9 cellular contexts compared by ENCODE assay signal in genomic region chr16:85947511-85948509, GRCh38. TPM values are rescaled to one million over a fixed set of nuclear protein-coding genes. Genes with fewer than 3 reads are reported as not detected.
A peak's percentile ranks its signal among the peaks of the same experiment; 100 is the strongest.
DNase-seq lines count a peak whose midpoint lies in the region; ATAC-seq and TF ChIP-seq lines count a peak whose summit lies in the region.
"Had no signal": no experiment of that assay in that cellular context is flagged by ENCODE, and none has a peak within 500 bp of the region (broad histone marks: within the 10 kb centered on the region; RNA-seq: fewer than 3 reads in every experiment).

No MANE protein-coding gene starts in this region.

- peaks cover 73% of the 10 kb centered on the region for H3K4me1 Mint-ChIP-seq in activated naive CD8-positive, alpha-beta T cell treated with anti-CD3 and anti-CD28 coated beads for 36 hours

- no peaks in the 10 kb centered on the region for H3K27me3 Mint-ChIP-seq in activated naive CD8-positive, alpha-beta T cell treated with anti-CD3 and anti-CD28 coated beads for 36 hours

- peak; percentile 69 for DNase-seq in activated naive CD8-positive, alpha-beta T cell treated with anti-CD3 and anti-CD28 coated beads for 36 hours
- peak; percentile 43 for DNase-seq in stomach
- DNase-seq in GM23248: no peak
- DNase-seq in NCI-H510A (lab: John Stamatoyannopoulos, UW): no peak
- DNase-seq in NCI-H82 treated with DMSO at 0.1 percent for 48 hours (lab: John Stamatoyannopoulos, UW; ENCODE audit: unreplicated experiment): no peak
- DNase-seq: DND-41 had no signal

- H3K4me3 Mint-ChIP-seq in activated naive CD8-positive, alpha-beta T cell treated with anti-CD3 and anti-CD28 coated beads for 36 hours: peak overlapping the region; percentile 24

- no peak for TF ChIP-seq EP300 in stomach (IDR thresholded peaks at IDR 0.05)

- in situ Hi-C loops in GM23248 (cut with MboI): no loop called here

- H3K27ac ChIP-seq in BLaER1 treated with 17β-estradiol and CSF1 and Interleukin-3, amounts not matched to agents 10 nM and 100 nM: peak overlapping the region in 10 of 11 experiments; percentile 4 to 100 (median 85); a peak in 19 of 22 replicates
- H3K27ac ChIP-seq in stomach: peak overlapping the region in 3 of 5 donors; percentile 29 to 79 (median 52)
- no peak overlapping the region for H3K27ac ChIP-seq in GM23248

- H3K27ac Mint-ChIP-seq in activated naive CD8-positive, alpha-beta T cell treated with anti-CD3 and anti-CD28 coated beads for 36 hours: peak overlapping the region; percentile 77

- no peaks in the 10 kb centered on the region for H4K20me1 ChIP-seq in BLaER1 treated with 17β-estradiol and CSF1 and Interleukin-3, amounts not matched to agents 10 nM and 100 nM
- H4K20me1 ChIP-seq in GM23248 (ENCODE audit: insufficient read depth): no peaks in the 10 kb centered on the region

- H3K4me2 ChIP-seq in BLaER1 treated with 17β-estradiol and CSF1 and Interleukin-3, amounts not matched to agents 10 nM and 100 nM: peak overlapping the region; percentile 73 to 96 (median 89)
- no peak overlapping the region for H3K4me2 ChIP-seq in GM23248 (ENCODE audit: unreplicated experiment)

- no peak for TF ChIP-seq CTCF in stomach (IDR thresholded peaks at IDR 0.05)

- 0 out of 22 replicates have a peak, but pooled peaks cover 0 to 3% (median 0%) of the 10 kb centered on the region in 11 experiments for H3K27me3 ChIP-seq in BLaER1 treated with 17β-estradiol and CSF1 and Interleukin-3, amounts not matched to agents 10 nM and 100 nM
- H3K27me3 ChIP-seq in stomach: peaks cover 0 to 29% (median 0%) of the 10 kb centered on the region in 3 donors
- peaks cover 63% of the 10 kb centered on the region for H3K27me3 ChIP-seq in GM23248 (replicated peaks; ENCODE audit: insufficient read depth)

- H3K4me1 ChIP-seq in BLaER1 treated with 17β-estradiol and CSF1 and Interleukin-3, amounts not matched to agents 10 nM and 100 nM: peaks cover 76 to 100% (median 96%) of the 10 kb centered on the region in 10 experiments
- H3K4me1 ChIP-seq in stomach (peaks cover 0 to 13% (median 7%) of the 10 kb centered on the region in 4 donors), GM23248 (ENCODE audit: insufficient read depth) (no peaks in the 10 kb centered on the region)

- no peaks in the 10 kb centered on the region for H3K79me2 ChIP-seq in GM23248 (ENCODE audit: insufficient read depth)

- no peaks in the 10 kb centered on the region for H3K9me2 ChIP-seq in GM23248 (ENCODE audit: insufficient read depth)

- ATAC-seq in GM19455 (IDR thresholded peaks at IDR 0.05; ENCODE audit: unreplicated experiment): peak; percentile 76
- peak; percentile 60 for ATAC-seq in HG03565 (IDR thresholded peaks at IDR 0.05; ENCODE audit: unreplicated experiment)

- peak overlapping the region in 5 of 10 experiments; percentile 2 to 36 (median 5); a peak in 7 of 20 replicates for H3K4me3 ChIP-seq in BLaER1 treated with 17β-estradiol and CSF1 and Interleukin-3, amounts not matched to agents 10 nM and 100 nM
- H3K4me3 ChIP-seq in stomach: peak overlapping the region; percentile 23 to 35 (median 30)
- no peak overlapping the region for H3K4me3 ChIP-seq in GM23248

- no peak overlapping the region for H2AFZ ChIP-seq in GM23248

- H3K9me3 ChIP-seq in BLaER1 treated with 17β-estradiol and CSF1 and Interleukin-3, amounts not matched to agents 10 nM and 100 nM (replicated peaks in 1 of 11): no peaks in the 10 kb centered on the region
- H3K9me3 ChIP-seq in stomach: no peaks in the 10 kb centered on the region
- H3K9me3 ChIP-seq in GM23248 (ENCODE audit: low read depth): no peaks in the 10 kb centered on the region

- 46 to 58% (median 55%) methylated on average over 40 to 50 of the region's 50 CpGs for WGBS in stomach, 5 donors
- WGBS in GM23248 (ENCODE audit: low coverage in 1 of 2, low lambda C conversion rate in 2 of 2, missing lambda C conversion rate in 2 of 2), 2 experiments: 67 to 68% methylated on average over 48 to 50 of the region's 50 CpGs

- peak overlapping the region in 9 of 11 experiments; percentile 38 to 82 (median 73); a peak in 17 of 22 replicates for H3K9ac ChIP-seq in BLaER1 treated with 17β-estradiol and CSF1 and Interleukin-3, amounts not matched to agents 10 nM and 100 nM
- no peak overlapping the region for H3K9ac ChIP-seq in GM23248

- H3K9me3 Mint-ChIP-seq in activated naive CD8-positive, alpha-beta T cell treated with anti-CD3 and anti-CD28 coated beads for 36 hours: no peaks in the 10 kb centered on the region

- H3F3A ChIP-seq in GM23248 (ENCODE audit: insufficient read depth): no peaks in the 10 kb centered on the region

- TF ChIP-seq POLR2A in stomach (IDR thresholded peaks at IDR 0.05): no peak

- H3K36me3 Mint-ChIP-seq in activated naive CD8-positive, alpha-beta T cell treated with anti-CD3 and anti-CD28 coated beads for 36 hours: peaks cover 11% of the 10 kb centered on the region

- intact Hi-C loops in stomach (cut with DNase I; ENCODE audit: low total_unique reads): no loop called here

- no peaks in the 10 kb centered on the region for H3K36me3 ChIP-seq in BLaER1 treated with 17β-estradiol and CSF1 and Interleukin-3, amounts not matched to agents 10 nM and 100 nM
- no peaks in the 10 kb centered on the region for H3K36me3 ChIP-seq in stomach
- no peaks in the 10 kb centered on the region for H3K36me3 ChIP-seq in GM23248 (ENCODE audit: low read depth)

RNA-seq across cellular contexts. Expression of gene IRF8, which starts 48.8 kb away (rescaled TPM):
- 100 to 1,000 TPM; 230 to 234 TPM for total RNA-seq in activated naive CD8-positive, alpha-beta T cell treated with anti-CD3 and anti-CD28 coated beads for 36 hours
- 10 to 100 TPM; 10.3 to 49.8 (median 20.3) TPM for total RNA-seq in stomach
- polyA plus RNA-seq in stomach (1 to 10 TPM; 5.2 to 8.2 (median 7.3) TPM), GM23248 (2016; fragmentation: Nextera tagmentation; extraction: Ambion mirVana) (0.31 and 0.58 TPM in 2 replicates)
- not detected in 2 replicates for total RNA-seq in GM23248 (2014; rRNA removed; shearing (Covaris generic))

Comparison
In these comparisons a context has a peak if more than half of its experiments do, and no peak if none do; other contexts are left out.
1. DNase-seq: peak in activated naive CD8-positive, alpha-beta T cell treated with anti-CD3 and anti-CD28 coated beads for 36 hours (single experiment) and stomach (single experiment); none in GM23248 (single experiment), NCI-H510A (single experiment) and NCI-H82 treated with DMSO at 0.1 percent for 48 hours (single experiment).
2. RNA of gene IRF8, which starts 48.8 kb away (total RNA-seq): 230 to 234 TPM in activated naive CD8-positive, alpha-beta T cell treated with anti-CD3 and anti-CD28 coated beads for 36 hours and 10.3 to 49.8 TPM in stomach; not detected in GM23248; every median in the first group is over 10 times any median in the second.